Comparison of ENCODE assay signal across 18 cellular contexts in genomic region chr15:93121089-93121488, GRCh38. TPM values are rescaled to one million over a fixed set of nuclear protein-coding genes. Genes with fewer than 3 reads are reported as not detected.
"Had no signal": no experiment of that assay in that cellular context is flagged by ENCODE, and none has a peak within 500 bp of the region (broad histone marks: within the 10 kb centered on the region; RNA-seq: fewer than 3 reads in every experiment).

No MANE protein-coding gene starts in this region.

- H3K4me3 Mint-ChIP-seq: activated naive CD4-positive, alpha-beta T cell treated with anti-CD3 and anti-CD28 coated beads for 36 hours; activated naive CD8-positive, alpha-beta T cell treated with anti-CD3 and anti-CD28 coated beads, Interleukin-2, amount 50 U/mL, for 24 hours; natural killer cell; stimulated activated memory B cell treated with anti-CD40 and anti-IgM and Interleukin-4, amounts not matched to agents 10 μg/mL and 1 μg/mL and 100 μg/mL, for 72 hours had no signal

- H3K4me1 Mint-ChIP-seq: activated naive CD8-positive, alpha-beta T cell treated with anti-CD3 and anti-CD28 coated beads, Interleukin-2, amount 50 U/mL, for 24 hours; natural killer cell; stimulated activated memory B cell treated with anti-CD40 and anti-IgM and Interleukin-4, amounts not matched to agents 10 μg/mL and 1 μg/mL and 100 μg/mL, for 72 hours had no signal

- H3K9me3 Mint-ChIP-seq: activated naive CD4-positive, alpha-beta T cell treated with anti-CD3 and anti-CD28 coated beads for 36 hours; activated naive CD8-positive, alpha-beta T cell treated with anti-CD3 and anti-CD28 coated beads, Interleukin-2, amount 50 U/mL, for 24 hours; activated T-helper 2 cell treated with anti-CD3 and anti-CD28 coated beads, Interferon-gamma antibody, Interleukin-2, Interleukin-4, amounts not matched to agents 10 μg/mL and 5 μg/mL and 100 μg/mL, durations not matched to agents 14 hours and 24 hours and 36 hours; natural killer cell; stimulated activated memory B cell treated with anti-CD40 and anti-IgM and Interleukin-4, amounts not matched to agents 10 μg/mL and 1 μg/mL and 100 μg/mL, for 72 hours had no signal

- ATAC-seq: activated naive CD8-positive, alpha-beta T cell treated with anti-CD3 and anti-CD28 coated beads, Interleukin-2, amount 50 U/mL, for 24 hours; natural killer cell; stimulated activated memory B cell treated with anti-CD40 and anti-IgM and Interleukin-4, amounts not matched to agents 10 μg/mL and 1 μg/mL and 100 μg/mL, for 72 hours had no signal

- H3K9me3 ChIP-seq: neutrophil, thyroid gland had no signal

- H3K36me3 ChIP-seq: neutrophil, thyroid gland had no signal

- DNase-seq: activated CD4-positive, alpha-beta T cell treated with anti-CD3 and anti-CD28 coated beads for 1 hour; activated CD4-positive, alpha-beta T cell treated with anti-CD3 and anti-CD28 coated beads, Interleukin-2, amount 50 U/mL, for 4 hours; activated naive CD4-positive, alpha-beta T cell treated with anti-CD3 and anti-CD28 coated beads for 36 hours; activated naive CD8-positive, alpha-beta T cell treated with anti-CD3 and anti-CD28 coated beads, Interleukin-2, amount 50 U/mL, for 24 hours; aorta; head of caudate nucleus; kidney glomerular epithelial cell; mesenchymal stem cell; natural killer cell; stimulated activated CD4-positive, alpha-beta T cell treated with anti-CD3 and anti-CD28 coated beads, Interleukin-12 subunit alpha, Interleukin-12 subunit beta, amount 100 ng/mL, for 4 hours; stimulated activated CD4-positive, alpha-beta T cell treated with anti-CD3 and anti-CD28 coated beads, Interleukin-2, amount 100 ng/mL, for 24 hours; thyroid gland had no signal

- H3K4me1 ChIP-seq: parathyroid adenoma had no signal

- H3K36me3 Mint-ChIP-seq: natural killer cell; stimulated activated memory B cell treated with anti-CD40 and anti-IgM and Interleukin-4, amounts not matched to agents 10 μg/mL and 1 μg/mL and 100 μg/mL, for 72 hours had no signal

- H3K27ac Mint-ChIP-seq: activated naive CD4-positive, alpha-beta T cell treated with anti-CD3 and anti-CD28 coated beads for 36 hours; activated naive CD8-positive, alpha-beta T cell treated with anti-CD3 and anti-CD28 coated beads, Interleukin-2, amount 50 U/mL, for 24 hours; activated T-helper 2 cell treated with anti-CD3 and anti-CD28 coated beads, Interferon-gamma antibody, Interleukin-2, Interleukin-4, amounts not matched to agents 10 μg/mL and 5 μg/mL and 100 μg/mL, durations not matched to agents 14 hours and 24 hours and 36 hours; natural killer cell; stimulated activated memory B cell treated with anti-CD40 and anti-IgM and Interleukin-4, amounts not matched to agents 10 μg/mL and 1 μg/mL and 100 μg/mL, for 72 hours had no signal

- H3K27me3 ChIP-seq: thyroid gland had no signal

- H3K27ac ChIP-seq: epithelial cell of prostate, neutrophil, parathyroid adenoma, thyroid gland, VCaP had no signal

- H3K4me3 ChIP-seq: thyroid gland had no signal

- H3K9ac ChIP-seq: parathyroid adenoma had no signal

RNA-seq across cellular contexts. Expression of gene RGMA, which starts 32.1 kb away (rescaled TPM):
- total RNA-seq: activated T-helper 2 cell treated with anti-CD3 and anti-CD28 coated beads, Interferon-gamma antibody, Interleukin-2, Interleukin-4, amounts not matched to agents 10 μg/mL and 5 μg/mL and 100 μg/mL, durations not matched to agents 14 hours and 24 hours and 36 hours; natural killer cell had no signal
